ENCODE assay signal across 8 cellular contexts in genomic region chr1:145918992-145919939, GRCh38. TPM values are rescaled to one million over a fixed set of nuclear protein-coding genes. Genes with fewer than 3 reads are reported as not detected.
DNase-seq lines count a peak whose midpoint lies in the region; ATAC-seq and TF ChIP-seq lines count a peak whose summit lies in the region.

No MANE protein-coding gene starts in this region.

- H3K4me1 Mint-ChIP-seq in activated CD4-positive, alpha-beta memory T cell treated with anti-CD3 and anti-CD28 coated beads for 36 hours (ENCODE audit: low read depth): peaks cover 45% of the 10 kb centered on the region
- peaks cover 28 to 68% (median 59%) of the 10 kb centered on the region in 7 donors for H3K4me1 Mint-ChIP-seq in naive thymus-derived CD4-positive, alpha-beta T cell

- peak overlapping the region; percentile 96 for H3K27ac Mint-ChIP-seq in activated CD4-positive, alpha-beta memory T cell treated with anti-CD3 and anti-CD28 coated beads for 36 hours
- H3K27ac Mint-ChIP-seq in naive thymus-derived CD4-positive, alpha-beta T cell: peak overlapping the region; percentile 93 to 98 (median 96)

- H3K27me3 ChIP-seq in naive thymus-derived CD4-positive, alpha-beta T cell (ENCODE audit: control insufficient read depth in 2 of 2, insufficient read depth in 2 of 2, low read length in 2 of 2): no peaks in the 10 kb centered on the region

- POLR2A ChIA-PET in activated CD4-positive, alpha-beta memory T cell treated with anti-CD3 and anti-CD28 coated beads for 36 hours (lab: Charles Lee): interaction anchor here (1.2 to 3.3 kb wide), 7 partner anchors 8 to 133 kb away, joined by 3 to 35 read pairs (median 7); partner anchors contain the start of genes ANKRD34A, LIX1L, PIAS3 and POLR3GL
- POLR2A ChIA-PET in naive thymus-derived CD4-positive, alpha-beta T cell (lab: Charles Lee): interaction anchor here (0.6 to 5.6 kb wide), 26 partner anchors 9 to 118 kb away, joined by 3 to 58 read pairs (median 5); partner anchors contain the start of genes ANKRD34A, HJV, ITGA10 and LIX1L

- CTCF ChIA-PET in activated CD4-positive, alpha-beta memory T cell treated with anti-CD3 and anti-CD28 coated beads for 36 hours (lab: Charles Lee): interaction anchor here (1.0 to 2.1 kb wide), 8 partner anchors 8 to 92 kb away, joined by 3 to 8 read pairs (median 4); partner anchors contain the start of genes ANKRD34A, ITGA10, LIX1L and NUDT17
- CTCF ChIA-PET in naive thymus-derived CD4-positive, alpha-beta T cell (lab: Charles Lee): interaction anchor here (0.6 to 3.2 kb wide), 5 partner anchors 8 to 88 kb away, joined by 3 to 15 read pairs (median 5); partner anchors contain the start of genes NUDT17 and RBM8A

- peak overlapping the region; percentile 97 for H3K4me3 ChIP-seq in fibroblast of pulmonary artery (replicated peaks; ENCODE audit: low read depth, low read length)
- H3K4me3 ChIP-seq in naive thymus-derived CD4-positive, alpha-beta T cell (ENCODE audit: low read length): peak overlapping the region; percentile 82

- H3K27ac ChIP-seq in naive thymus-derived CD4-positive, alpha-beta T cell (ENCODE audit: low read depth, low read length): peak overlapping the region; percentile 83

- intact Hi-C loops in activated CD4-positive, alpha-beta memory T cell treated with anti-CD3 and anti-CD28 coated beads for 36 hours (cut with micrococcal nuclease): loop anchor here (1.0 to 5.0 kb wide), 8 partner anchors 7 to 118 kb away; partner anchors contain the start of genes ANKRD34A, LIX1L, PIAS3 and POLR3GL
- intact Hi-C loops in naive thymus-derived CD4-positive, alpha-beta T cell (cut with micrococcal nuclease): loop anchor here (1.0 to 5.0 kb wide), 12 partner anchors 8 to 116 kb away; partner anchors contain the start of genes PIAS3 (in 2 of the 2), RBM8A (in 2 of the 2), ANKRD34A (in 1 of the 2) and ANKRD35 (in 1 of the 2)

- no peak for TF ChIP-seq CTCF in fibroblast of pulmonary artery (IDR thresholded peaks at IDR 0.05; ENCODE audit: low read length, missing control alignments)

- ATAC-seq in GM21576 (IDR thresholded peaks at IDR 0.05; ENCODE audit: unreplicated experiment): peak; percentile 77
- peak; percentile 11 for ATAC-seq in naive thymus-derived CD4-positive, alpha-beta T cell

- H3K36me3 Mint-ChIP-seq in activated CD4-positive, alpha-beta memory T cell treated with anti-CD3 and anti-CD28 coated beads for 36 hours: peaks cover 16% of the 10 kb centered on the region
- peaks cover 0 to 24% (median 17%) of the 10 kb centered on the region in 5 donors for H3K36me3 Mint-ChIP-seq in naive thymus-derived CD4-positive, alpha-beta T cell

- H3K36me3 ChIP-seq in naive thymus-derived CD4-positive, alpha-beta T cell (ENCODE audit: control insufficient read depth in 2 of 3, insufficient read depth in 3 of 3, low read length in 3 of 3): peaks cover 0 to 27% (median 8%) of the 10 kb centered on the region in 3 experiments

- no peaks in the 10 kb centered on the region for H3K9me3 Mint-ChIP-seq in activated CD4-positive, alpha-beta memory T cell treated with anti-CD3 and anti-CD28 coated beads for 36 hours
- H3K9me3 Mint-ChIP-seq in naive thymus-derived CD4-positive, alpha-beta T cell: no peaks in the 10 kb centered on the region

- H3K27me3 Mint-ChIP-seq in activated CD4-positive, alpha-beta memory T cell treated with anti-CD3 and anti-CD28 coated beads for 36 hours: no peaks in the 10 kb centered on the region
- H3K27me3 Mint-ChIP-seq in naive thymus-derived CD4-positive, alpha-beta T cell: no peaks in the 10 kb centered on the region

- no peaks in the 10 kb centered on the region for H3K9me3 ChIP-seq in naive thymus-derived CD4-positive, alpha-beta T cell (ENCODE audit: control insufficient read depth in 2 of 3, low read length in 3 of 3)

- H3K4me1 ChIP-seq in naive thymus-derived CD4-positive, alpha-beta T cell (ENCODE audit: control insufficient read depth in 2 of 2, insufficient read depth in 2 of 2, low read length in 2 of 2): peaks cover 21 to 23% of the 10 kb centered on the region in 2 donors

- DNase-seq in NCI-H1105 treated with DMSO at 0.1 percent for 48 hours (lab: John Stamatoyannopoulos, UW): peak; percentile 46
- no peak for DNase-seq in NCI-H1105 (lab: John Stamatoyannopoulos, UW)
- DNase-seq in LoVo (ENCODE audit: low spot score): peak; percentile 68
- peak; percentile 51 for DNase-seq in activated CD4-positive, alpha-beta memory T cell treated with anti-CD3 and anti-CD28 coated beads for 36 hours
- DNase-seq in fibroblast of pulmonary artery (ENCODE audit: low read depth): peak; percentile 48
- DNase-seq in naive thymus-derived CD4-positive, alpha-beta T cell: peak in 2 of 9 donors; percentile 18 to 39
- DNase-seq in hippocampal formation (lab: John Stamatoyannopoulos, UW): no peak

- peak overlapping the region; percentile 90 for H3K4me3 Mint-ChIP-seq in activated CD4-positive, alpha-beta memory T cell treated with anti-CD3 and anti-CD28 coated beads for 36 hours
- H3K4me3 Mint-ChIP-seq in naive thymus-derived CD4-positive, alpha-beta T cell: peak overlapping the region; percentile 92 to 98 (median 96)

RNA-seq across cellular contexts. Expression of gene PEX11B, which starts 0.7 kb away (rescaled TPM):
- total RNA-seq in activated CD4-positive, alpha-beta memory T cell treated with anti-CD3 and anti-CD28 coated beads for 36 hours: 10 to 100 TPM; 22.8 to 25.6 TPM
- 10 to 100 TPM; 16.4 to 40.4 (median 37.7) TPM for total RNA-seq in naive thymus-derived CD4-positive, alpha-beta T cell
- 10 to 100 TPM; 39.9 to 57.1 TPM for polyA plus RNA-seq in naive thymus-derived CD4-positive, alpha-beta T cell

RNA-seq across cellular contexts. Expression of gene RBM8A, which starts 8.0 kb away (rescaled TPM):
- total RNA-seq in activated CD4-positive, alpha-beta memory T cell treated with anti-CD3 and anti-CD28 coated beads for 36 hours: 100 to 1,000 TPM; 275 to 277 TPM
- total RNA-seq in naive thymus-derived CD4-positive, alpha-beta T cell: 100 to 1,000 TPM; 115 to 182 (median 120) TPM
- 100 to 1,000 TPM; 152 to 156 TPM for polyA plus RNA-seq in naive thymus-derived CD4-positive, alpha-beta T cell

RNA-seq across cellular contexts. Expression of gene ITGA10, which starts 9.4 kb away (rescaled TPM):
- 1 to 10 TPM; 1.0 to 1.1 TPM for total RNA-seq in activated CD4-positive, alpha-beta memory T cell treated with anti-CD3 and anti-CD28 coated beads for 36 hours
- total RNA-seq in naive thymus-derived CD4-positive, alpha-beta T cell: 1 to 10 TPM; 1.2 to 4.8 (median 2.6) TPM
- under 1 TPM in 1 of 2 donors, not detected in 1; 0.20 TPM for polyA plus RNA-seq in naive thymus-derived CD4-positive, alpha-beta T cell

RNA-seq across cellular contexts. Expression of gene ANKRD35, which starts 33.6 kb away (rescaled TPM):
- under 1 TPM; 0.24 to 0.36 TPM for total RNA-seq in activated CD4-positive, alpha-beta memory T cell treated with anti-CD3 and anti-CD28 coated beads for 36 hours
- total RNA-seq in naive thymus-derived CD4-positive, alpha-beta T cell: under 1 TPM in 2 of 5 experiments, not detected in 3; 0.15 to 0.58 TPM
- under 1 TPM; 0.12 to 0.14 TPM for polyA plus RNA-seq in naive thymus-derived CD4-positive, alpha-beta T cell

RNA-seq across cellular contexts. Expression of gene LIX1L, which starts 38.6 kb away (rescaled TPM):
- 10 to 100 TPM; 46.6 to 47.8 TPM for total RNA-seq in activated CD4-positive, alpha-beta memory T cell treated with anti-CD3 and anti-CD28 coated beads for 36 hours
- total RNA-seq in naive thymus-derived CD4-positive, alpha-beta T cell: 10 to 100 TPM; 31.6 to 59.2 (median 47.6) TPM
- polyA plus RNA-seq in naive thymus-derived CD4-positive, alpha-beta T cell: 10 to 100 TPM; 29.3 to 32.1 TPM

Comparison
In these comparisons a context has a peak if more than half of its experiments do, and no peak if none do; other contexts are left out.
1. DNase-seq: peak in NCI-H1105 treated with DMSO at 0.1 percent for 48 hours (single experiment), LoVo (single experiment), activated CD4-positive, alpha-beta memory T cell treated with anti-CD3 and anti-CD28 coated beads for 36 hours (single experiment) and fibroblast of pulmonary artery (single experiment); none in NCI-H1105 (single experiment) and hippocampal formation (0 of 2).